ENCODE assay signal across 20 cellular contexts in the genomic region with DNA sequence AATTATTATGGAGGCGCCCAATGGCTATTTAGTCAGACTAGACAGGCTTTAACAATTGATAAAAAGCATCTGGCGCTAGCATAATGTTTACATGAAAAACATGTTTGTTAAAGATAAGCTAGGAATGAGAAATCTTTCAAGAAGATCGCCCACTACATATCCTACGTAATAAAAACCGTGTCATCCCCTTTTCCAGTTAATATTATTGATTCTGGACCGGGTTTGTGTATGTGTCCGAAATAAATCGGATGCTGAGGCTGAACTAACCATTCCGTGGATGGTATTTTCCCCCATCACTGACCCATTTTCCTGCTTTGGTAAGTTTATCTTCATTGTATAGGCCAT. TPM values are rescaled to one million over a fixed set of nuclear protein-coding genes. Genes with fewer than 3 reads are reported as not detected.
A peak's percentile ranks its signal among the peaks of the same experiment; 100 is the strongest.
DNase-seq lines count a peak whose midpoint lies in the region; ATAC-seq, FAIRE-seq and TF ChIP-seq lines count a peak whose summit lies in the region.
"Had no signal": no experiment of that assay in that cellular context is flagged by ENCODE, and none has a peak within 500 bp of the region (broad histone marks: within the 10 kb centered on the region; RNA-seq: fewer than 3 reads in every experiment).

No MANE protein-coding gene starts in this region.

- DNase-seq in amniotic epithelial cell (ENCODE audit: low read depth) (peak; percentile 62), endothelial cell of umbilical vein (ENCODE audit: low read depth, low spot score) (no peak), thoracic aorta (ENCODE audit: low spot score) (no peak), SHP77 treated with DMSO at 0.1 percent for 48 hours (lab: John Stamatoyannopoulos, UW) (no peak), activated T-cell treated with anti-CD3 and anti-CD28 coated beads for 4 hours (no peak), kidney glomerular epithelial cell (lab: John Stamatoyannopoulos, UW) (no peak)
- DNase-seq: activated effector memory CD4-positive, alpha-beta T cell treated with anti-CD3 and anti-CD28 coated beads, Interleukin-2, amount 50 U/mL, for 16 hours; anterior cingulate cortex; BE2C; cortex of kidney; DMS153; MM.1S; NCI-H1694; NCI-H446 treated with DMSO at 0.1 percent for 48 hours; SIG-M5; substantia nigra; T-helper 17 cell had no signal

- peak overlapping the region in 1 of 3 experiments; percentile 20 for H3K4me3 ChIP-seq in endothelial cell of umbilical vein (replicated peaks in 1 of 3; ENCODE audit: insufficient read depth in 1 of 3, low read depth in 1 of 3, low read length in 3 of 3)
- peak overlapping the region; percentile 19 to 40 for H3K4me3 ChIP-seq in muscle layer of duodenum (ENCODE audit: low read depth in 1 of 2, low read length in 2 of 2)
- peak overlapping the region; percentile 63 for H3K4me3 ChIP-seq in thoracic aorta

- H3K4me1 ChIP-seq in endothelial cell of umbilical vein (ENCODE audit: control insufficient read depth, extremely low read depth, insufficient read depth, low read length) (peaks cover 59% of the 10 kb centered on the region), muscle layer of duodenum (ENCODE audit: control insufficient read depth in 1 of 2, insufficient read depth in 2 of 2, low read length in 2 of 2) (peaks cover 13 to 40% of the 10 kb centered on the region in 2 donors), thoracic aorta (ENCODE audit: control insufficient read depth in 1 of 2, low read depth in 2 of 2) (peaks cover 63 to 95% of the 10 kb centered on the region in 2 donors)
- H3K4me1 ChIP-seq: BE2C had no signal

- no peak overlapping the region for H3K9ac ChIP-seq in endothelial cell of umbilical vein (replicated peaks; ENCODE audit: extremely low read depth, insufficient read depth, low read length)

- peak overlapping the region; percentile 70 for H3K4me2 ChIP-seq in endothelial cell of umbilical vein (ENCODE audit: insufficient read depth, low read length)

- H3K9me3 ChIP-seq in endothelial cell of umbilical vein (replicated peaks; ENCODE audit: control insufficient read depth, insufficient read depth, low read length) (no peaks in the 10 kb centered on the region), muscle layer of duodenum (ENCODE audit: control insufficient read depth in 1 of 2, low read length in 2 of 2) (no peaks in the 10 kb centered on the region), thoracic aorta (no peaks in the 10 kb centered on the region)
- H3K9me3 ChIP-seq: BE2C had no signal

- dilution Hi-C loops in endothelial cell of umbilical vein (cut with MboI; ENCODE audit: extremely low pct_ligation_motif_present, low sequenced_read_pairs) = no loop called here

- no peak overlapping the region for H2AFZ ChIP-seq in endothelial cell of umbilical vein (ENCODE audit: low read depth, low read length)

- peak overlapping the region; percentile 23 for H3K27ac ChIP-seq in endothelial cell of umbilical vein (ENCODE audit: insufficient read depth, low read depth, low read length)
- H3K27ac ChIP-seq in muscle layer of duodenum (ENCODE audit: low read length) = peak overlapping the region; percentile 74
- peak overlapping the region; percentile 69 to 73 for H3K27ac ChIP-seq in thoracic aorta
- H3K27ac ChIP-seq: epithelial cell of prostate had no signal

- peaks cover 19% of the 10 kb centered on the region for H4K20me1 ChIP-seq in endothelial cell of umbilical vein (replicated peaks; ENCODE audit: control insufficient read depth, extremely low read depth, insufficient read depth, low read length)

- H3K36me3 ChIP-seq in endothelial cell of umbilical vein (ENCODE audit: control insufficient read depth in 2 of 2, extremely low read depth in 1 of 2, insufficient read depth in 2 of 2, low read length in 2 of 2) (peaks cover 0 to 4% of the 10 kb centered on the region in 2 experiments), muscle layer of duodenum (ENCODE audit: control insufficient read depth in 1 of 2, insufficient read depth in 2 of 2, low read length in 2 of 2) (no peaks in the 10 kb centered on the region), thoracic aorta (no peaks in the 10 kb centered on the region)
- H3K36me3 ChIP-seq: BE2C had no signal

- peak; percentile 32 for TF ChIP-seq POLR2A in endothelial cell of umbilical vein (IDR thresholded peaks at IDR 0.05; ENCODE audit: low read depth, low read length)

- FAIRE-seq in endothelial cell of umbilical vein (lab: Jason Lieb, UNC) = no peak
- FAIRE-seq: keratinocyte had no signal

- no TSS peak for BruUV-seq in endothelial cell of umbilical vein (replicated peaks; lab: Mats Ljungman, UMichigan)

- peaks cover 64% of the 10 kb centered on the region for H3K79me2 ChIP-seq in endothelial cell of umbilical vein (ENCODE audit: control insufficient read depth, insufficient read depth, low read length)

- CTCF ChIA-PET in endothelial cell of umbilical vein (lab: Charles Lee) = interaction anchor here (1.0 to 2.8 kb wide), 6 partner anchors 8 to 51 kb away, joined by 3 to 14 read pairs (median 4); no protein-coding TSS in a partner anchor

- no peaks in the 10 kb centered on the region for H3K9me1 ChIP-seq in endothelial cell of umbilical vein (replicated peaks; ENCODE audit: control insufficient read depth, extremely low read depth, insufficient read depth, low read length)

- ATAC-seq in thoracic aorta (ENCODE audit: insufficient number of reproducible peaks, low FRiP score, low read depth) = no peak
- ATAC-seq: T-helper 17 cell had no signal

- POLR2A ChIA-PET in endothelial cell of umbilical vein (lab: Charles Lee) = interaction anchor here (1.3 kb wide), 1 partner anchor 39 kb away, joined by 3 read pairs; no protein-coding TSS in a partner anchor

- intact Hi-C loops in endothelial cell of umbilical vein (cut with micrococcal nuclease) = loop anchor here (1.0 to 2.0 kb wide), 3 partner anchors 8 to 39 kb away; no protein-coding TSS in a partner anchor

- H3K27me3 ChIP-seq in endothelial cell of umbilical vein (ENCODE audit: control insufficient read depth in 2 of 2, insufficient read depth in 2 of 2, low read length in 2 of 2) (no peaks in the 10 kb centered on the region), muscle layer of duodenum (ENCODE audit: low read depth, low read length) (no peaks in the 10 kb centered on the region), thoracic aorta (replicated peaks; ENCODE audit: insufficient read depth) (no peaks in the 10 kb centered on the region)

- TF ChIP-seq CTCF in endothelial cell of umbilical vein (IDR thresholded peaks at IDR 0.05; ENCODE audit: extremely low read depth in 1 of 2, insufficient read depth in 1 of 2, low read depth in 1 of 2, low read length in 2 of 2) (no peak), thoracic aorta (IDR thresholded peaks at IDR 0.05) (no peak)

TF ChIP-seq in endothelial cell of umbilical vein, 7 proteins besides CTCF, POLR2A, EP300 and RAD21:
- peak; percentile 32 for TF ChIP-seq POLR2AphosphoS5 (IDR thresholded peaks at IDR 0.05; ENCODE audit: insufficient read depth, low read depth, low read length)
- no peak for TF ChIP-seq MYC (IDR thresholded peaks at IDR 0.05; ENCODE audit: low read depth, low read length)

RNA-seq across cellular contexts. Expression of gene COL4A1, which starts 8.8 kb away (rescaled TPM):
- total RNA-seq in endothelial cell of umbilical vein (1,119 and 1,341 TPM in 2 replicates), thoracic aorta (100 to 1,000 TPM; 505 to 852 TPM)
- polyA plus RNA-seq in endothelial cell of umbilical vein = 379 and 384 TPM in 2 replicates
- 305 and 353 TPM in 2 replicates for polyA plus RNA-seq in endothelial cell of umbilical vein (2011; cell fraction: cytosol; rRNA removed)
- 509 and 510 TPM in 2 replicates for polyA plus RNA-seq in endothelial cell of umbilical vein (2011; cell fraction: nucleus; rRNA removed)
- polyA plus RNA-seq in endothelial cell of umbilical vein (2012) = 493 and 639 TPM in 2 replicates
- 611 and 680 TPM in 2 replicates for polyA minus RNA-seq in endothelial cell of umbilical vein
- polyA minus RNA-seq in endothelial cell of umbilical vein (2011; cell fraction: cytosol; rRNA and poly(A)+ RNA removed) = 2.3 TPM
- 490 and 493 TPM in 2 replicates for polyA minus RNA-seq in endothelial cell of umbilical vein (2011; cell fraction: nucleus; rRNA and poly(A)+ RNA removed)

RNA-seq across cellular contexts. Expression of gene COL4A2, which starts 8.9 kb away (rescaled TPM):
- 792 and 935 TPM in 2 replicates for total RNA-seq in endothelial cell of umbilical vein
- 940 and 1,366 TPM in 2 replicates for polyA plus RNA-seq in endothelial cell of umbilical vein
- 563 and 570 TPM in 2 replicates for polyA plus RNA-seq in endothelial cell of umbilical vein (2011; cell fraction: cytosol; rRNA removed)
- polyA plus RNA-seq in endothelial cell of umbilical vein (2011; cell fraction: nucleus; rRNA removed) = 716 and 1,073 TPM in 2 replicates
- polyA plus RNA-seq in endothelial cell of umbilical vein (2012) = 398 and 736 TPM in 2 replicates
- 769 and 809 TPM in 2 replicates for polyA minus RNA-seq in endothelial cell of umbilical vein
- 4.8 TPM for polyA minus RNA-seq in endothelial cell of umbilical vein (2011; cell fraction: cytosol; rRNA and poly(A)+ RNA removed)
- 669 and 809 TPM in 2 replicates for polyA minus RNA-seq in endothelial cell of umbilical vein (2011; cell fraction: nucleus; rRNA and poly(A)+ RNA removed)
- 1,000 to 10,000 TPM in 1 of 2 donors, 100 to 1,000 TPM in 1; 999 to 1,135 TPM for total RNA-seq in thoracic aorta

Comparison
In these comparisons a context has a peak if more than half of its experiments do, and no peak if none do; other contexts are left out.
1. H3K27ac ChIP-seq: peak in every context shown above with its lines; median percentile 74 in muscle layer of duodenum; 71 in thoracic aorta; 23 in endothelial cell of umbilical vein.